Comparison of ENCODE assay signal across 25 cellular contexts in genomic region chr2:240401781-240402551, GRCh38. TPM values are rescaled to one million over a fixed set of nuclear protein-coding genes. Genes with fewer than 3 reads are reported as not detected.
DNase-seq lines count a peak whose midpoint lies in the region; ATAC-seq and TF ChIP-seq lines count a peak whose summit lies in the region.
"Had no signal": no experiment of that assay in that cellular context is flagged by ENCODE, and none has a peak within 500 bp of the region (broad histone marks: within the 10 kb centered on the region; RNA-seq: fewer than 3 reads in every experiment).

No MANE protein-coding gene starts in this region.

- DNase-seq in activated T-cell treated with anti-CD3 and anti-CD28 coated beads, Interleukin-2, amount 50 U/mL, for 24 hours, result peak; percentile 17
- DNase-seq in activated T-cell treated with anti-CD3 and anti-CD28 coated beads for 4 hours (no peak), activated B cell treated with CpG ODN at 0.5 μM for 24 hours (peak; percentile 3), right lobe of liver (peak in 2 of 3 donors; percentile 8 to 32), testis (peak; percentile 8), left colon (no peak), HuH-7 (ENCODE audit: low spot score) (no peak)
- DNase-seq in stimulated activated naive CD4-positive, alpha-beta T cell (lab: John Stamatoyannopoulos, UW), result no peak
- DNase-seq: ACHN; activated CD4-positive, CD25-positive, alpha-beta regulatory T cell; Calu3; central memory CD4-positive, alpha-beta T cell; erythroblast; foreskin melanocyte; HCEC 1CT; MV-4-11; NCI-H187; NCI-H345; small intestine; stimulated activated CD4-positive, alpha-beta T cell treated with anti-CD3 and anti-CD28 coated beads, Interleukin-2, amount 100 ng/mL, for 48 hours had no signal

- H3K36me3 Mint-ChIP-seq in activated T-cell treated with anti-CD3 and anti-CD28 coated beads, Interleukin-2, amount 50 U/mL, for 24 hours (ENCODE audit: low read depth), result no peaks in the 10 kb centered on the region
- no peaks in the 10 kb centered on the region for H3K36me3 Mint-ChIP-seq in activated B cell treated with CpG ODN at 0.5 μM for 24 hours (ENCODE audit: low read depth)
- H3K36me3 Mint-ChIP-seq: naive thymus-derived CD8-positive, alpha-beta T cell had no signal

- peak overlapping the region; percentile 84 for H3K27ac Mint-ChIP-seq in activated T-cell treated with anti-CD3 and anti-CD28 coated beads, Interleukin-2, amount 50 U/mL, for 24 hours
- no peak overlapping the region for H3K27ac Mint-ChIP-seq in activated B cell treated with CpG ODN at 0.5 μM for 24 hours
- H3K27ac Mint-ChIP-seq: naive thymus-derived CD8-positive, alpha-beta T cell had no signal

- TF ChIP-seq POLR2A in right lobe of liver (IDR thresholded peaks at IDR 0.05), result no peak
- no peak for TF ChIP-seq POLR2A in testis (IDR thresholded peaks at IDR 0.05)

- TF ChIP-seq CTCF in activated B cell treated with CpG ODN at 0.5 μM for 24 hours (IDR thresholded peaks at IDR 0.05) (no peak), right lobe of liver (IDR thresholded peaks at IDR 0.05) (no peak), testis (IDR thresholded peaks at IDR 0.05) (no peak)

- POLR2A ChIA-PET in activated B cell treated with CpG ODN at 0.5 μM for 24 hours (lab: Charles Lee), result no interaction called here

- no peak overlapping the region for H3K4me3 Mint-ChIP-seq in activated T-cell treated with anti-CD3 and anti-CD28 coated beads, Interleukin-2, amount 50 U/mL, for 24 hours
- no peak overlapping the region for H3K4me3 Mint-ChIP-seq in activated B cell treated with CpG ODN at 0.5 μM for 24 hours
- H3K4me3 Mint-ChIP-seq: naive thymus-derived CD8-positive, alpha-beta T cell had no signal

- H3K9me3 Mint-ChIP-seq in activated T-cell treated with anti-CD3 and anti-CD28 coated beads, Interleukin-2, amount 50 U/mL, for 24 hours, result no peaks in the 10 kb centered on the region
- no peaks in the 10 kb centered on the region for H3K9me3 Mint-ChIP-seq in activated B cell treated with CpG ODN at 0.5 μM for 24 hours
- H3K9me3 Mint-ChIP-seq: naive thymus-derived CD8-positive, alpha-beta T cell had no signal

- H3K4me3 ChIP-seq in right lobe of liver, result no peak overlapping the region
- no peak overlapping the region for H3K4me3 ChIP-seq in testis
- H3K4me3 ChIP-seq: BLaER1 treated with 17β-estradiol and CSF1 and Interleukin-3, amounts not matched to agents 10 nM and 100 nM; SJSA1; uterus had no signal

- peaks cover 18% of the 10 kb centered on the region for H3K4me1 Mint-ChIP-seq in activated T-cell treated with anti-CD3 and anti-CD28 coated beads, Interleukin-2, amount 50 U/mL, for 24 hours (ENCODE audit: low read depth)
- H3K4me1 Mint-ChIP-seq in activated B cell treated with CpG ODN at 0.5 μM for 24 hours, result no peaks in the 10 kb centered on the region

- H3K27me3 ChIP-seq in right lobe of liver (no peaks in the 10 kb centered on the region), testis (no peaks in the 10 kb centered on the region)
- H3K27me3 ChIP-seq: BLaER1 treated with 17β-estradiol and CSF1 and Interleukin-3, amounts not matched to agents 10 nM and 100 nM; SJSA1; uterus had no signal

- WGBS in right lobe of liver (ENCODE audit: insufficient coverage, low coverage, low lambda C conversion rate, missing lambda C conversion rate), result 75% methylated on average over 9 of the region's 22 CpGs
- WGBS in testis, 2 donors, result 83 to 89% methylated on average over 13 to 22 of the region's 22 CpGs

- intact Hi-C loops in activated B cell treated with CpG ODN at 0.5 μM for 24 hours (cut with micrococcal nuclease) (no loop called here), right lobe of liver (cut with DNase I) (no loop called here), testis (cut with DNase I; ENCODE audit: low total_unique reads) (no loop called here), left colon (cut with DNase I, micrococcal nuclease) (no loop called here)

- H3K27ac ChIP-seq in right lobe of liver (no peak overlapping the region), testis (no peak overlapping the region)
- H3K27ac ChIP-seq: BLaER1 treated with 17β-estradiol and CSF1 and Interleukin-3, amounts not matched to agents 10 nM and 100 nM; KMS-11; SJSA1; uterus had no signal

- peaks cover 2% of the 10 kb centered on the region for H3K27me3 Mint-ChIP-seq in activated T-cell treated with anti-CD3 and anti-CD28 coated beads, Interleukin-2, amount 50 U/mL, for 24 hours
- peaks cover 5% of the 10 kb centered on the region for H3K27me3 Mint-ChIP-seq in activated B cell treated with CpG ODN at 0.5 μM for 24 hours

- ATAC-seq in activated B cell treated with CpG ODN at 0.5 μM for 24 hours (ENCODE audit: low read depth), result no peak
- ATAC-seq in right lobe of liver, result no peak
- no peak for ATAC-seq in left colon
- ATAC-seq: naive thymus-derived CD8-positive, alpha-beta T cell had no signal

- H3K4me1 ChIP-seq in right lobe of liver (no peaks in the 10 kb centered on the region), testis (no peaks in the 10 kb centered on the region)
- H3K4me1 ChIP-seq: SJSA1, uterus had no signal

- H3K9me3 ChIP-seq in right lobe of liver (no peaks in the 10 kb centered on the region), testis (no peaks in the 10 kb centered on the region)
- H3K9me3 ChIP-seq: BLaER1 treated with 17β-estradiol and CSF1 and Interleukin-3, amounts not matched to agents 10 nM and 100 nM; SJSA1; uterus had no signal

- H3K36me3 ChIP-seq in right lobe of liver (no peaks in the 10 kb centered on the region), testis (ENCODE audit: low read depth, missing control alignments) (no peaks in the 10 kb centered on the region)
- H3K36me3 ChIP-seq: BLaER1 treated with 17β-estradiol and CSF1 and Interleukin-3, amounts not matched to agents 10 nM and 100 nM; SJSA1; uterus had no signal

- CTCF ChIA-PET in activated B cell treated with CpG ODN at 0.5 μM for 24 hours (lab: Charles Lee), result no interaction called here

RNA-seq across cellular contexts. Expression of gene GPC1, which starts 33.5 kb away (rescaled TPM):
- total RNA-seq in activated B cell treated with CpG ODN at 0.5 μM for 24 hours (1.1 and 1.9 TPM in 2 replicates), right lobe of liver (10 to 100 TPM; 20.7 to 44.5 (median 27.8) TPM), testis (100 to 1,000 TPM; 244 to 479 TPM), left colon (10 to 100 TPM; 10.4 to 20.0 TPM)
- 74.2 TPM for polyA plus RNA-seq in testis (ENCODE audit: insufficient read depth, low read depth, low replicate concordance)

Comparison
In these comparisons a context has a peak if more than half of its experiments do, and no peak if none do; other contexts are left out.
1. DNase-seq: peak in activated T-cell treated with anti-CD3 and anti-CD28 coated beads, Interleukin-2, amount 50 U/mL, for 24 hours (single experiment), activated B cell treated with CpG ODN at 0.5 μM for 24 hours (single experiment), right lobe of liver (2 of 3) and testis (single experiment); none in activated T-cell treated with anti-CD3 and anti-CD28 coated beads for 4 hours (single experiment), left colon (0 of 2), stimulated activated naive CD4-positive, alpha-beta T cell (0 of 6) and HuH-7 (single experiment).
2. RNA of gene GPC1, which starts 33.5 kb away (total RNA-seq): 244 to 479 TPM in testis; 20.7 to 44.5 TPM in right lobe of liver, 10.4 to 20.0 TPM in left colon and 1.1 to 1.9 TPM in activated B cell treated with CpG ODN at 0.5 μM for 24 hours; every median in the first group is over 4 times any median in the second.